1 cellular context compared by ENCODE assay signal in genomic region chr17:41813699-41814124, GRCh38.
TF ChIP-seq lines count a peak whose summit lies in the region.

No MANE protein-coding gene starts in this region.

TF ChIP-seq in HepG2, 621 proteins besides CTCF, POLR2A, EP300 and RAD21 (continued from another document and continues in another):
- TF ChIP-seq ARID2 (CRISPR knock-in tag; IDR thresholded peaks at IDR 0.05; ENCODE audit: borderline replicate concordance) (peak; percentile 71; the same call in 1 of the 2 replicates), ZXDC (CRISPR knock-in tag; IDR thresholded peaks at IDR 0.05) (no peak), HMGA1 (CRISPR knock-in tag; conservative IDR thresholded peaks at IDR 0.05) (no peak), ZBTB44 (CRISPR knock-in tag; IDR thresholded peaks at IDR 0.05) (no peak), SUZ12 (IDR thresholded peaks at IDR 0.05; ENCODE audit: low read depth, low read length) (no peak), MTF1 (CRISPR knock-in tag; IDR thresholded peaks at IDR 0.05) (no peak), ZSCAN20 (CRISPR knock-in tag; IDR thresholded peaks at IDR 0.05; ENCODE audit: borderline replicate concordance) (peak; percentile 44; the same call in 1 of the 2 replicates), RBM39 (IDR thresholded peaks at IDR 0.05; ENCODE audit: low read depth, low read length, poor library complexity, severe bottlenecking) (no peak), ZNF878 (CRISPR knock-in tag; IDR thresholded peaks at IDR 0.05) (0 out of 2 replicates have a peak, but pooled peaks have one; percentile 8), ZNF546 (CRISPR knock-in tag; conservative IDR thresholded peaks at IDR 0.05) (no peak), BRD4 (CRISPR knock-in tag; IDR thresholded peaks at IDR 0.05) (peak; percentile 57; the same call in 1 of the 2 replicates), ZHX1 (CRISPR knock-in tag; IDR thresholded peaks at IDR 0.05; ENCODE audit: low read depth) (0 out of 2 replicates have a peak, but pooled peaks have one; percentile 7), ZFP90 (CRISPR knock-in tag; IDR thresholded peaks at IDR 0.05; ENCODE audit: borderline replicate concordance) (0 out of 2 replicates have a peak, but pooled peaks have one; percentile 19), ARHGAP35 (CRISPR knock-in tag; IDR thresholded peaks at IDR 0.05; ENCODE audit: borderline replicate concordance) (no peak), ZNF264 (CRISPR knock-in tag; IDR thresholded peaks at IDR 0.05) (peak; percentile 57), KAT7 (CRISPR knock-in tag; IDR thresholded peaks at IDR 0.05; ENCODE audit: borderline replicate concordance) (0 out of 2 replicates have a peak, but pooled peaks have one; percentile 20), ZNF678 (CRISPR knock-in tag; IDR thresholded peaks at IDR 0.05) (no peak), MEIS2 (CRISPR knock-in tag; IDR thresholded peaks at IDR 0.05) (peak; percentile 77), ZNF138 (CRISPR knock-in tag; IDR thresholded peaks at IDR 0.05; ENCODE audit: low read depth) (no peak), ZBTB46 (CRISPR knock-in tag; IDR thresholded peaks at IDR 0.05; ENCODE audit: borderline replicate concordance) (no peak), SAFB2 (CRISPR knock-in tag; IDR thresholded peaks at IDR 0.05; ENCODE audit: borderline replicate concordance, low read depth) (0 out of 2 replicates have a peak, but pooled peaks have one; percentile 4), MXD4 (CRISPR knock-in tag; IDR thresholded peaks at IDR 0.05) (peak; percentile 29; the same call in 1 of the 2 replicates), ZNF142 (CRISPR knock-in tag; IDR thresholded peaks at IDR 0.05) (peak; percentile 53; the same call in 1 of the 2 replicates), SRSF4 (IDR thresholded peaks at IDR 0.05; ENCODE audit: low read depth, low read length, poor library complexity, severe bottlenecking) (no peak), NFYB (CRISPR knock-in tag; IDR thresholded peaks at IDR 0.05) (0 out of 2 replicates have a peak, but pooled peaks have one; percentile 8), KMT2A (CRISPR knock-in tag; IDR thresholded peaks at IDR 0.05) (peak; percentile 9; the same call in 1 of the 2 replicates), DPF2 (CRISPR knock-in tag; IDR thresholded peaks at IDR 0.05; ENCODE audit: borderline replicate concordance, low read depth) (0 out of 2 replicates have a peak, but pooled peaks have one; percentile 8), ZNF430 (CRISPR knock-in tag; IDR thresholded peaks at IDR 0.05) (0 out of 2 replicates have a peak, but pooled peaks have one; percentile 22), SAP130 (CRISPR knock-in tag; IDR thresholded peaks at IDR 0.05; ENCODE audit: low read depth) (peak; percentile 19; the same call in 1 of the 2 replicates), DNMT1 (CRISPR knock-in tag; IDR thresholded peaks at IDR 0.05) (no peak), ZBED4 (CRISPR knock-in tag; IDR thresholded peaks at IDR 0.05; ENCODE audit: borderline replicate concordance) (no peak), ZNF510 (CRISPR knock-in tag; IDR thresholded peaks at IDR 0.05; ENCODE audit: low read depth) (0 out of 2 replicates have a peak, but pooled peaks have one; percentile 11), HNRNPL (IDR thresholded peaks at IDR 0.05; ENCODE audit: low read depth, low read length) (0 out of 2 replicates have a peak, but pooled peaks have one; percentile 39), ZMYM2 (CRISPR knock-in tag; IDR thresholded peaks at IDR 0.05) (no peak), GATAD1 (CRISPR knock-in tag; IDR thresholded peaks at IDR 0.05) (no peak), MYC (CRISPR knock-in tag; IDR thresholded peaks at IDR 0.05; ENCODE audit: borderline replicate concordance) (peak; percentile 58; the same call in 1 of the 2 replicates), ZGPAT (CRISPR knock-in tag; IDR thresholded peaks at IDR 0.05) (no peak), TCF7L2 (IDR thresholded peaks at IDR 0.05; ENCODE audit: low read depth, low read length) (no peak), RFXAP (CRISPR knock-in tag; IDR thresholded peaks at IDR 0.05; ENCODE audit: borderline replicate concordance) (peak; percentile 55; the same call in 1 of the 2 replicates), CREM (IDR thresholded peaks at IDR 0.05) (no peak), CREM (CRISPR knock-in tag; IDR thresholded peaks at IDR 0.05) (no peak), HCFC1 (IDR thresholded peaks at IDR 0.05; ENCODE audit: low read depth, low read length) (no peak), ZFY (CRISPR knock-in tag; IDR thresholded peaks at IDR 0.05) (peak; percentile 67)
